ENCODE assay signal across 16 cellular contexts in the genomic region with DNA sequence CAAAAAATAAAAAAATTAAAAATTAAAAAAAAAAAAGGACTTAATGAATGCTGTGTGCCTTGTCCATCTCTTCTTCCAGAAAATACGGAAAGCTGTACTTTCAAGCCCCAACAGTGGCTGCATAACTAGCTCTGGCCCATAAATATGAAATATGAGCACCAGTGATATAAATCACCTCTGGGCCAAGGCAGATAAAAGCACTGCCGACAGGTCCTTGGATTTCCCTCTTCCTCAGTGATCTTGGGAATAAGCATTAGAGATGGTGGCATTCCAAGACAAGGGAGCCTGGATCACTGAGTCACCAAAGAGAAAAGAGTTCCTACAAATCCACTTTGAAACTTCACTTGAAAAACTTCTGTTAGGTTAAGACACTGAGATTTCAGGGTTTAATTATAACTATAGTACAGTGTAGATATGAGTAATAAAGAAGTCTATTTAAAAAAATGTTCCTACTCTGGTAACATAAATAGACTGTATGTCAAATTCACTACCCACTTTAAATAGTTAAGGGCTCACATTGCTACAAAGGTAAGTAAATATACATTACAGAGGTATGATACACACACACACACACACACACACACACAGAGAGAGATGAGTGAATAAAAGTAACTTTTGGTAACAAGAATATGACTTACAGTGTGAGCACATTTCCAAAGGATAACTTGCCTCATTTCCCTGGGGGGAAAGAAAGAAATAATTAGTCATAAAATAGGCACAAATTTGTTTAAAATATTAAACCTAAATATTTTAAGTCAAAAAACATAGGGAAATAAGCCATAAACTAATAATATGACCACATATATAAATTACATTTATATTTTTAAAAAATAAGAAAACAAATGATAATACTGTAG. TPM values are rescaled to one million over a fixed set of nuclear protein-coding genes. Genes with fewer than 3 reads are reported as not detected.
DNase-seq lines count a peak whose midpoint lies in the region; ATAC-seq, FAIRE-seq and TF ChIP-seq lines count a peak whose summit lies in the region.
"Had no signal": no experiment of that assay in that cellular context is flagged by ENCODE, and none has a peak within 500 bp of the region (broad histone marks: within the 10 kb centered on the region; RNA-seq: fewer than 3 reads in every experiment).

No MANE protein-coding gene starts in this region.

- peaks cover 8% of the 10 kb centered on the region; the same call in 1 of the 3 replicates for H3K9me3 ChIP-seq in A549
- H3K9me3 ChIP-seq: MG63 had no signal

- intact Hi-C loops in left colon (cut with DNase I, micrococcal nuclease) = no loop called here

- FAIRE-seq in A549 (lab: Jason Lieb, UNC) (no peak), RCC 7860 (lab: Jason Lieb, UNC) (peak; percentile 41)
- FAIRE-seq: kidney, urothelium cell line had no signal

- ATAC-seq in A549 (peak in 1 of 2 experiments; percentile 28; a peak in 2 of 6 replicates), GM18868 (IDR thresholded peaks at IDR 0.05; ENCODE audit: unreplicated experiment) (peak; percentile 59), left colon (peak; percentile 21), HG02840 (IDR thresholded peaks at IDR 0.05; ENCODE audit: low FRiP score, unreplicated experiment) (no peak)
- ATAC-seq: naive thymus-derived CD8-positive, alpha-beta T cell; Right ventricle myocardium inferior had no signal

- 0 out of 6 replicates have a peak overlapping the region, but pooled peaks of 1 of the 2 experiments have one; percentile 25 for H3K27ac ChIP-seq in A549

- CTCF ChIA-PET in A549 (lab: Yijun Ruan, JAX) = interaction anchor here (0.6 to 2.0 kb wide), 5 partner anchors 9 to 94 kb away, joined by 3 to 8 read pairs (median 4); no protein-coding TSS in a partner anchor

- TF ChIP-seq RAD21 in A549 (conservative IDR thresholded peaks at IDR 0.05 in 1 of 2, IDR thresholded peaks at IDR 0.05 in 1 of 2) = no peak

- peak in 1 of 2 experiments; percentile 19 for DNase-seq in A549 (ENCODE audit: low read depth in 1 of 2, low spot score in 1 of 2)
- DNase-seq in RCC 7860 (ENCODE audit: low spot score) = no peak
- no peak for DNase-seq in left colon
- DNase-seq in stimulated activated CD4-positive, alpha-beta T cell treated with anti-CD3 and anti-CD28 coated beads, Interleukin-12 subunit alpha, Interleukin-12 subunit beta, amount 100 ng/mL, for 4 hours = no peak
- DNase-seq in stimulated activated CD4-positive, alpha-beta T cell treated with anti-CD3 and anti-CD28 coated beads, Interleukin-1b, Interleukin-23, amount 100 ng/mL, for 48 hours = no peak
- DNase-seq in SHP77 treated with DMSO at 0.1 percent for 48 hours (lab: John Stamatoyannopoulos, UW) = no peak
- DNase-seq: C1 segment of cervical spinal cord; cerebellar nuclear complex; H7; kidney; MG63; naive thymus-derived CD8-positive, alpha-beta T cell had no signal

- POLR2A ChIA-PET in A549 (lab: Yijun Ruan, JAX) = no interaction called here

- 81% methylated on average over 2 of the region's 2 CpGs for WGBS in A549 (ENCODE audit: missing lambda C conversion rate)

- TF ChIP-seq POLR2A in A549 (IDR thresholded peaks at IDR 0.05; ENCODE audit: low read length) = no peak

- H3K4me2 ChIP-seq in A549 = peak overlapping the region; percentile 62; the same call in 2 of the 3 replicates

- no peak overlapping the region for H3K4me3 ChIP-seq in A549
- H3K4me3 ChIP-seq: MG63 had no signal

- no peak for TF ChIP-seq EP300 in A549 (IDR thresholded peaks at IDR 0.05)

- TF ChIP-seq CTCF in A549 (IDR thresholded peaks at IDR 0.05) = no peak

- H3K4me1 ChIP-seq in A549 = peaks cover 38% of the 10 kb centered on the region

TF ChIP-seq in A549, 52 proteins besides CTCF, POLR2A, EP300 and RAD21:
- no peak for TF ChIP-seq KDM1A (IDR thresholded peaks at IDR 0.05; ENCODE audit: low read depth)
- no peak for TF ChIP-seq RARB (CRISPR knock-in tag; IDR thresholded peaks at IDR 0.05)
- no peak for TF ChIP-seq NPAS2 (CRISPR knock-in tag; IDR thresholded peaks at IDR 0.05; ENCODE audit: borderline replicate concordance)
- TF ChIP-seq ATOH8 (CRISPR knock-in tag; IDR thresholded peaks at IDR 0.05; ENCODE audit: low read depth) = no peak
- no peak for TF ChIP-seq ZFP36 (IDR thresholded peaks at IDR 0.05; ENCODE audit: borderline replicate concordance, partially characterized antibody)
- TF ChIP-seq HEYL (CRISPR knock-in tag; IDR thresholded peaks at IDR 0.05) = no peak
- TF ChIP-seq EHMT2 (IDR thresholded peaks at IDR 0.05; ENCODE audit: low read depth) = no peak
- TF ChIP-seq PHF8 (IDR thresholded peaks at IDR 0.05; ENCODE audit: borderline replicate concordance, low read depth) = no peak
- no peak for TF ChIP-seq TFCP2L1 (CRISPR knock-in tag; IDR thresholded peaks at IDR 0.05)
- TF ChIP-seq FOSL2 (IDR thresholded peaks at IDR 0.05) = no peak
- no peak for TF ChIP-seq FOSL2 (CRISPR knock-in tag; IDR thresholded peaks at IDR 0.05)
TF ChIP-seq in A549: peak in this region for 0.

RNA-seq across cellular contexts. Expression of gene PPP3R1, which starts 35.6 kb away (rescaled TPM):
- polyA plus RNA-seq in A549 (2011; rRNA removed) (27.3 and 30.7 TPM in 2 replicates), A549 (2017; fragmentation: RNase III; extraction: RNeasy Plus Mini Kit Qiagen cat#74134 plus additional on column Dnase treatment) (53.7 to 55.1 TPM (median 54.4 TPM) in 3 replicates)
- polyA plus RNA-seq in A549 (2012; cell fraction: cytosol; rRNA removed) = 9.0 and 11.2 TPM in 2 replicates
- 5.0 and 9.5 TPM in 2 replicates for polyA plus RNA-seq in A549 (2012; cell fraction: nucleus; rRNA removed)
- polyA minus RNA-seq in A549 (2011; rRNA and poly(A)+ RNA removed) = 15.5 and 18.2 TPM in 2 replicates
- 10 to 100 TPM; 54.7 to 56.3 TPM for total RNA-seq in left colon

RNA-seq across cellular contexts. Expression of gene PNO1, which starts 59.0 kb away (rescaled TPM):
- 50.1 and 63.2 TPM in 2 replicates for polyA plus RNA-seq in A549 (2011; rRNA removed)
- 31.7 and 32.7 TPM in 2 replicates for polyA plus RNA-seq in A549 (2012; cell fraction: cytosol; rRNA removed)
- polyA plus RNA-seq in A549 (2012; cell fraction: nucleus; rRNA removed) = 11.6 and 14.9 TPM in 2 replicates
- polyA plus RNA-seq in A549 (2017; fragmentation: RNase III; extraction: RNeasy Plus Mini Kit Qiagen cat#74134 plus additional on column Dnase treatment) = 49.0 to 59.8 TPM (median 57.7 TPM) in 3 replicates
- polyA minus RNA-seq in A549 (2011; rRNA and poly(A)+ RNA removed) = 9.3 and 9.8 TPM in 2 replicates
- total RNA-seq in left colon = 10 to 100 TPM in 1 of 2 donors, 1 to 10 TPM in 1; 5.5 to 10.5 TPM
